ENCODE assay signal across 24 cellular contexts in the genomic region with DNA sequence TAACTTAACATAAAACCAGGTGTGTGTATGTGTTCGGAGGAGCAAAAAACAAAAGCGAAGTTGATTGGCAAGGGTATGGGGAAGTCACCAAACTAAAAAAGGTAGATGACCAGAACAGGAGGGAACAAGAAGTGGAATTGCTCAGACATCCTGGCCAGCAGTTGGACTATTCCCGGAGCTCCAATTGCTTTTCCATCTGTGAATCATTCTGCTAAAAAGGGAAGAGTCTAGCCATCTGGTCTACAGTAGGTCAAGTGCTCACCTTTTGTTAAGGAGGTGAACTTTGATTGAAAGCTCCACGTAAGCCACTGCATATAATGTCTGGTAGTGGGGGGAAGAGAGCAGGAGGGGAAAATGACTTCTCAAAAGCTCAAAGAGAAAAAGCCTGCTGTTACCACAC. TPM values are rescaled to one million over a fixed set of nuclear protein-coding genes. Genes with fewer than 3 reads are reported as not detected.
DNase-seq lines count a peak whose midpoint lies in the region; ATAC-seq and TF ChIP-seq lines count a peak whose summit lies in the region.
"Had no signal": no experiment of that assay in that cellular context is flagged by ENCODE, and none has a peak within 500 bp of the region (broad histone marks: within the 10 kb centered on the region; RNA-seq: fewer than 3 reads in every experiment).

No MANE protein-coding gene starts in this region.

- ATAC-seq in left ventricle myocardium superior (peak; percentile 40), Right ventricle myocardium superior (ENCODE audit: poor library complexity) (no peak), GM19328 (IDR thresholded peaks at IDR 0.05; ENCODE audit: unreplicated experiment) (no peak)
- no peak for ATAC-seq in stimulated activated memory B cell treated with anti-CD40 and anti-IgM and Interleukin-4, amounts not matched to agents 10 μg/mL and 1 μg/mL and 100 μg/mL, for 72 hours
- ATAC-seq in CD4-positive, alpha-beta T cell (ENCODE audit: poor library complexity) = no peak
- ATAC-seq: left lung; mucosa of descending colon; stimulated activated naive CD8-positive, alpha-beta T cell treated with anti-CD3 and anti-CD28 coated beads, Interleukin-15, Interleukin-2, amounts not matched to agents 100 U/mL and 50 U/mL, for 24 hours had no signal

- no peak for TF ChIP-seq CTCF in CD4-positive, alpha-beta T cell (IDR thresholded peaks at IDR 0.05)

- H3K36me3 Mint-ChIP-seq in stimulated activated memory B cell treated with anti-CD40 and anti-IgM and Interleukin-4, amounts not matched to agents 10 μg/mL and 1 μg/mL and 100 μg/mL, for 72 hours = peaks cover 9% of the 10 kb centered on the region
- no peaks in the 10 kb centered on the region for H3K36me3 Mint-ChIP-seq in CD4-positive, alpha-beta T cell (ENCODE audit: low read depth)
- H3K36me3 Mint-ChIP-seq: activated naive CD8-positive, alpha-beta T cell treated with anti-CD3 and anti-CD28 coated beads for 36 hours had no signal

- no peak overlapping the region for H3K4me3 Mint-ChIP-seq in stimulated activated memory B cell treated with anti-CD40 and anti-IgM and Interleukin-4, amounts not matched to agents 10 μg/mL and 1 μg/mL and 100 μg/mL, for 72 hours
- H3K4me3 Mint-ChIP-seq in CD4-positive, alpha-beta T cell = no peak overlapping the region
- H3K4me3 Mint-ChIP-seq: activated naive CD8-positive, alpha-beta T cell treated with anti-CD3 and anti-CD28 coated beads for 36 hours; activated T-helper 1 cell treated with anti-CD3 and anti-CD28 coated beads, Interleukin-12 subunit alpha, Interleukin-12 subunit beta, Interleukin-2, Interleukin-4 antibody, amounts not matched to agents 30 ng/mL and 10 ng/mL and 1 ng/mL, durations not matched to agents 14 hours and 24 hours and 36 hours; CD14-positive monocyte had no signal

- POLR2A ChIA-PET in CD4-positive, alpha-beta T cell (lab: Charles Lee) = no interaction called here

- peak overlapping the region; percentile 49 for H3K27ac Mint-ChIP-seq in stimulated activated memory B cell treated with anti-CD40 and anti-IgM and Interleukin-4, amounts not matched to agents 10 μg/mL and 1 μg/mL and 100 μg/mL, for 72 hours
- H3K27ac Mint-ChIP-seq in CD4-positive, alpha-beta T cell = no peak overlapping the region
- H3K27ac Mint-ChIP-seq: activated naive CD8-positive, alpha-beta T cell treated with anti-CD3 and anti-CD28 coated beads for 36 hours; activated T-helper 1 cell treated with anti-CD3 and anti-CD28 coated beads, Interleukin-12 subunit alpha, Interleukin-12 subunit beta, Interleukin-2, Interleukin-4 antibody, amounts not matched to agents 30 ng/mL and 10 ng/mL and 1 ng/mL, durations not matched to agents 14 hours and 24 hours and 36 hours; CD14-positive monocyte had no signal

- no peaks in the 10 kb centered on the region for H3K9me3 ChIP-seq in CD4-positive, alpha-beta T cell (ENCODE audit: control insufficient read depth, low read length)
- H3K9me3 ChIP-seq: colonic mucosa, left lung, mucosa of descending colon, prostate gland, thyroid gland had no signal

- peaks cover 3% of the 10 kb centered on the region for H3K9me3 Mint-ChIP-seq in stimulated activated memory B cell treated with anti-CD40 and anti-IgM and Interleukin-4, amounts not matched to agents 10 μg/mL and 1 μg/mL and 100 μg/mL, for 72 hours
- H3K9me3 Mint-ChIP-seq in CD4-positive, alpha-beta T cell = no peaks in the 10 kb centered on the region
- H3K9me3 Mint-ChIP-seq: activated naive CD8-positive, alpha-beta T cell treated with anti-CD3 and anti-CD28 coated beads for 36 hours; activated T-helper 1 cell treated with anti-CD3 and anti-CD28 coated beads, Interleukin-12 subunit alpha, Interleukin-12 subunit beta, Interleukin-2, Interleukin-4 antibody, amounts not matched to agents 30 ng/mL and 10 ng/mL and 1 ng/mL, durations not matched to agents 14 hours and 24 hours and 36 hours had no signal

- H3K4me1 Mint-ChIP-seq in stimulated activated memory B cell treated with anti-CD40 and anti-IgM and Interleukin-4, amounts not matched to agents 10 μg/mL and 1 μg/mL and 100 μg/mL, for 72 hours = peaks cover 51% of the 10 kb centered on the region
- H3K4me1 Mint-ChIP-seq in CD4-positive, alpha-beta T cell (ENCODE audit: low read depth) = no peaks in the 10 kb centered on the region

- no peak overlapping the region for H3K27ac ChIP-seq in CD4-positive, alpha-beta T cell (ENCODE audit: low read depth, low read length)
- H3K27ac ChIP-seq: colonic mucosa, GM23248, left lung, prostate gland, thyroid gland had no signal

- no peaks in the 10 kb centered on the region for H3K27me3 Mint-ChIP-seq in stimulated activated memory B cell treated with anti-CD40 and anti-IgM and Interleukin-4, amounts not matched to agents 10 μg/mL and 1 μg/mL and 100 μg/mL, for 72 hours
- peaks cover 20% of the 10 kb centered on the region for H3K27me3 Mint-ChIP-seq in CD4-positive, alpha-beta T cell

- no peak for DNase-seq in left ventricle myocardium superior
- no peak for DNase-seq in Right ventricle myocardium superior
- peak; percentile 83 for DNase-seq in NCI-H748 (lab: John Stamatoyannopoulos, UW; ENCODE audit: unreplicated experiment)
- peak; percentile 31 for DNase-seq in cerebellar cortex (ENCODE audit: low spot score)
- no peak for DNase-seq in CD4-positive, alpha-beta T cell
- no peak for DNase-seq in COLO829 (ENCODE audit: low spot score)
- DNase-seq: activated CD4-positive, alpha-beta T cell treated with anti-CD3 and anti-CD28 coated beads for 1 hour; activated naive CD8-positive, alpha-beta T cell treated with anti-CD3 and anti-CD28 coated beads for 36 hours; colonic mucosa; DMS153; GM23248; head of caudate nucleus; left lung; mucosa of descending colon; NCI-H1930; stimulated activated CD4-positive, alpha-beta T cell treated with anti-CD3 and anti-CD28 coated beads, Interleukin-1b, Interleukin-23, amount 100 ng/mL, for 48 hours; stimulated activated naive CD8-positive, alpha-beta T cell treated with anti-CD3 and anti-CD28 coated beads, Interleukin-15, Interleukin-2, amounts not matched to agents 100 U/mL and 50 U/mL, for 24 hours; T1000; thyroid gland had no signal

- CTCF ChIA-PET in CD4-positive, alpha-beta T cell (lab: Charles Lee) = interaction anchor here (0.7 kb wide), 1 partner anchor 184 kb away, joined by 4 read pairs; no protein-coding TSS in a partner anchor

- intact Hi-C loops in left ventricle myocardium superior (cut with micrococcal nuclease) (no loop called here), Right ventricle myocardium superior (cut with DNase I) (no loop called here)
- intact Hi-C loops in CD4-positive, alpha-beta T cell (cut with DNase I, micrococcal nuclease) = no loop called here

- H3K27me3 ChIP-seq in CD4-positive, alpha-beta T cell (ENCODE audit: control insufficient read depth, insufficient read depth, low read length) = peaks cover 4% of the 10 kb centered on the region
- H3K27me3 ChIP-seq: colonic mucosa, left lung, thyroid gland had no signal

RNA-seq across cellular contexts. Expression of gene BET1, which starts 50.0 kb away (rescaled TPM):
- total RNA-seq in left ventricle myocardium superior (14.6 TPM), Right ventricle myocardium superior (12.6 TPM)
- total RNA-seq in CD4-positive, alpha-beta T cell = 1 to 10 TPM; 7.4 to 9.5 TPM

Comparison
In these comparisons a context has a peak if more than half of its experiments do, and no peak if none do; other contexts are left out.
1. DNase-seq: peak in NCI-H748 (single experiment) and cerebellar cortex (single experiment); none in left ventricle myocardium superior (single experiment), Right ventricle myocardium superior (single experiment), CD4-positive, alpha-beta T cell (0 of 10) and COLO829 (single experiment).